Comparison of ENCODE assay signal across 1 cellular context in genomic region chr9:136013524-136014034, GRCh38.
TF ChIP-seq lines count a peak whose summit lies in the region.

No MANE protein-coding gene starts in this region.

TF ChIP-seq in HepG2, 621 proteins besides CTCF, POLR2A, EP300 and RAD21:
- TF ChIP-seq ZNF142 (CRISPR knock-in tag; IDR thresholded peaks at IDR 0.05) (no peak), ZNF451 (CRISPR knock-in tag; IDR thresholded peaks at IDR 0.05) (no peak), ZNF230 (CRISPR knock-in tag; IDR thresholded peaks at IDR 0.05) (no peak), ZNF607 (CRISPR knock-in tag; IDR thresholded peaks at IDR 0.05; ENCODE audit: borderline replicate concordance) (no peak), JUND (CRISPR knock-in tag; IDR thresholded peaks at IDR 0.05) (no peak), SALL2 (CRISPR knock-in tag; IDR thresholded peaks at IDR 0.05) (no peak), ZC3H4 (CRISPR knock-in tag; IDR thresholded peaks at IDR 0.05; ENCODE audit: borderline replicate concordance) (no peak), FOSL1 (CRISPR knock-in tag; IDR thresholded peaks at IDR 0.05; ENCODE audit: borderline replicate concordance) (no peak), LCORL (IDR thresholded peaks at IDR 0.05) (no peak), LCORL (CRISPR knock-in tag; IDR thresholded peaks at IDR 0.05) (no peak), HOXA5 (CRISPR knock-in tag; IDR thresholded peaks at IDR 0.05) (no peak), ZNF513 (CRISPR knock-in tag; conservative IDR thresholded peaks at IDR 0.05) (no peak), GTF2F1 (IDR thresholded peaks at IDR 0.05; ENCODE audit: low read length) (no peak)
